Comparison of ENCODE assay signal across 17 cellular contexts in the genomic region with DNA sequence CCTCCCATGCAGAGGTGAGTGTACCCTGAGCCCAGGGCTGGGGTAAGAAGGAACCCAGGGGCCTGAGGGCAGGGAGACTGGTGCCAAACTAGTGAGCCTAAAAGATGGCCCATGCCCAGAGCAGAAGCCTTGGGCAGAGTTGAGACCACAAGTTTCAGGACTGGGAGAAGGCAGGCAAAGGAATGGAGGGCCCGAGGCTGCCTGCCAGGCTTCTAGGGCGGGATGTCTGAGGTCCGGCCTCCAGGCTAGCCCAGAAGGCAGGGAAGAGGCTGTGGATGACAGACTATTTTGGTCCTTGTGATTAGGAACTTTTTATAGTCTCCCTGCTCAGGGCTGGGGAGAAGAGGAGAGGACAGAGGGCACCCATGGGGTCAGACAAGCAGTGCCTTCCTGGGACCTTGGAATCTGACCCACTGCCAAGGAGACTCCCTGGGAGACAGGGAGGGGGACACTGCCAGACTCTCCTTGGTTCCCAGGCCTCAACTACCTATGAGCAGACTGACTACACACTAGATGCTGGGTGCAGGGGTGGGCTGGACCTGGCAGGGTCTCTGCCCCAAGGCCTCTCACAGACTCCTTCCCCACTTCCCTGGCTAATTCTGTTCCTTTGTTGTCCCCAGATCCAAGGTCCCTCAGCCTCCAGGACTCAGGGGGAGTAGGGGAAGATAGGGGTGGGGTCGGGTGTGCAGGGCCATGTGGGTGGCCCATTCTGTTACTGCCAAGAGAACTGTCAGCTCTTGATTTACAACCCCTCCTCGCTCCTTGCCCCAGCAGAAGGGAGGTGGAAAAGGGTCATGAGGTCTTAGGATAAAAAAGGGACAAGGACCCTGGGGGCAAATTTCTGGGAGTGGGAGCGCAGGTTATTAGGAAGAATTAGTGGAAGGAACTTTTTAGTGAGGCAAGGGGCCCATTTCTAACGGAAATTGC. TPM values are rescaled to one million over a fixed set of nuclear protein-coding genes. Genes with fewer than 3 reads are reported as not detected.
DNase-seq lines count a peak whose midpoint lies in the region; ATAC-seq and TF ChIP-seq lines count a peak whose summit lies in the region.
"Had no signal": no experiment of that assay in that cellular context is flagged by ENCODE, and none has a peak within 500 bp of the region (broad histone marks: within the 10 kb centered on the region; RNA-seq: fewer than 3 reads in every experiment).

No MANE protein-coding gene starts in this region.

- peaks cover 75% of the 10 kb centered on the region for H3K27me3 Mint-ChIP-seq in endodermal cell (ENCODE audit: insufficient read depth)

- H3K4me1 ChIP-seq in endodermal cell (ENCODE audit: control insufficient read depth, insufficient read depth, low read length) (peaks cover 9% of the 10 kb centered on the region), lower lobe of right lung (peaks cover 39% of the 10 kb centered on the region), subcutaneous abdominal adipose tissue (ENCODE audit: control insufficient read depth in 5 of 5, insufficient read depth in 5 of 5, low read length in 5 of 5) (peaks cover 2 to 63% (median 22%) of the 10 kb centered on the region in 5 donors)

- POLR2A ChIA-PET in HEK293T (lab: Yijun Ruan, JAX): interaction anchor here (1.1 kb wide), 1 partner anchor 10 kb away, joined by 4 read pairs; a partner anchor contains a TSS

- H3K36me3 ChIP-seq in endodermal cell (ENCODE audit: control insufficient read depth, insufficient read depth, low read length): no peaks in the 10 kb centered on the region
- no peaks in the 10 kb centered on the region for H3K36me3 ChIP-seq in lower lobe of right lung
- H3K36me3 ChIP-seq in subcutaneous abdominal adipose tissue (ENCODE audit: control insufficient read depth in 5 of 5, insufficient read depth in 5 of 5, low read length in 5 of 5): no peaks in the 10 kb centered on the region

- H3K9me3 Mint-ChIP-seq in endodermal cell: no peaks in the 10 kb centered on the region
- H3K9me3 Mint-ChIP-seq: activated CD4-positive, alpha-beta memory T cell treated with anti-CD3 and anti-CD28 coated beads, Interleukin-2, amount 10 ng/mL, durations not matched to agents 7 days and 5 days; activated naive CD4-positive, alpha-beta T cell treated with anti-CD3 and anti-CD28 coated beads, Interleukin-2, amount 10 ng/mL, durations not matched to agents 7 days and 5 days; T-helper 2 cell treated with Interferon-gamma antibody and Interleukin-4, amounts not matched to agents 5 μg/mL and 100 μg/mL, for 36 hours had no signal

- intact Hi-C loops in lower lobe of right lung (cut with DNase I): no loop called here

- no peak overlapping the region for H3K27ac Mint-ChIP-seq in endodermal cell
- H3K27ac Mint-ChIP-seq: activated CD4-positive, alpha-beta memory T cell treated with anti-CD3 and anti-CD28 coated beads, Interleukin-2, amount 10 ng/mL, durations not matched to agents 7 days and 5 days; activated naive CD4-positive, alpha-beta T cell treated with anti-CD3 and anti-CD28 coated beads, Interleukin-2, amount 10 ng/mL, durations not matched to agents 7 days and 5 days; T-helper 2 cell treated with Interferon-gamma antibody and Interleukin-4, amounts not matched to agents 5 μg/mL and 100 μg/mL, for 36 hours had no signal

- H3K27ac ChIP-seq in endodermal cell (ENCODE audit: low read depth, low read length) (no peak overlapping the region), lower lobe of right lung (peak overlapping the region; percentile 41), subcutaneous abdominal adipose tissue (ENCODE audit: low read depth, low read length) (peak overlapping the region; percentile 74)

- 42 to 78% methylated on average over 3 to 7 of the region's 7 CpGs for WGBS in endodermal cell (ENCODE audit: insufficient coverage in 1 of 2, insufficient read length in 1 of 2), 2 experiments

- no peak for ATAC-seq in lower lobe of right lung
- no peak for ATAC-seq in GM18870 (IDR thresholded peaks at IDR 0.05; ENCODE audit: unreplicated experiment)

- DNase-seq in HEK293T (ENCODE audit: extremely low spot score) (no peak), endodermal cell (peak; percentile 72), lower lobe of right lung (no peak), anterior cingulate cortex (lab: John Stamatoyannopoulos, UW) (no peak), RKO (ENCODE audit: low spot score) (no peak)
- no peak for DNase-seq in activated T-cell treated with anti-CD3 and anti-CD28 coated beads, Interleukin-2, amount 50 U/mL, for 1 hour
- DNase-seq: activated CD4-positive, alpha-beta memory T cell treated with anti-CD3 and anti-CD28 coated beads, Interleukin-2, amount 10 ng/mL, durations not matched to agents 7 days and 5 days; activated naive CD4-positive, alpha-beta T cell treated with anti-CD3 and anti-CD28 coated beads, Interleukin-2, amount 10 ng/mL, durations not matched to agents 7 days and 5 days; MM.1S; stimulated activated naive CD4-positive, alpha-beta T cell had no signal

- TF ChIP-seq CTCF in endodermal cell (conservative IDR thresholded peaks at IDR 0.05) (no peak), lower lobe of right lung (IDR thresholded peaks at IDR 0.05) (no peak)

- H3K27me3 ChIP-seq in endodermal cell (ENCODE audit: control insufficient read depth, insufficient read depth, low read length, poor library complexity, severe bottlenecking) (peaks cover 62% of the 10 kb centered on the region), lower lobe of right lung (ENCODE audit: low read depth) (peaks cover 43% of the 10 kb centered on the region), subcutaneous abdominal adipose tissue (ENCODE audit: control insufficient read depth in 5 of 5, insufficient read depth in 4 of 5, low read length in 5 of 5) (peaks cover 13 to 43% (median 31%) of the 10 kb centered on the region in 5 donors)

- CTCF ChIA-PET in HEK293T (lab: Yijun Ruan, JAX): interaction anchor here (1.0 to 2.2 kb wide), 2 partner anchors 14 to 74 kb away, joined by 3 to 4 read pairs; a partner anchor contains a TSS

- H3K9ac ChIP-seq in endodermal cell (ENCODE audit: extremely low read depth, low read length, poor library complexity, severe bottlenecking): no peak overlapping the region
- H3K9ac ChIP-seq in subcutaneous abdominal adipose tissue (ENCODE audit: low read length in 5 of 5): peak overlapping the region in 4 of 5 donors; percentile 40 to 68 (median 55)

- no peaks in the 10 kb centered on the region for H3K36me3 Mint-ChIP-seq in endodermal cell (ENCODE audit: low read depth)
- H3K36me3 Mint-ChIP-seq: activated naive CD4-positive, alpha-beta T cell treated with anti-CD3 and anti-CD28 coated beads, Interleukin-2, amount 10 ng/mL, durations not matched to agents 7 days and 5 days had no signal

- H3K4me3 ChIP-seq in endodermal cell (ENCODE audit: low read length) (peak overlapping the region; percentile 26), lower lobe of right lung (peak overlapping the region; percentile 62), subcutaneous abdominal adipose tissue (ENCODE audit: low read depth in 1 of 5, low read length in 5 of 5) (peak overlapping the region; percentile 5 to 70 (median 66))

- H3K4me3 Mint-ChIP-seq in endodermal cell: peak overlapping the region; percentile 41
- H3K4me3 Mint-ChIP-seq: activated CD4-positive, alpha-beta memory T cell treated with anti-CD3 and anti-CD28 coated beads, Interleukin-2, amount 10 ng/mL, durations not matched to agents 7 days and 5 days; activated naive CD4-positive, alpha-beta T cell treated with anti-CD3 and anti-CD28 coated beads, Interleukin-2, amount 10 ng/mL, durations not matched to agents 7 days and 5 days; T-helper 2 cell treated with Interferon-gamma antibody and Interleukin-4, amounts not matched to agents 5 μg/mL and 100 μg/mL, for 36 hours had no signal

- H3K9me3 ChIP-seq in endodermal cell (ENCODE audit: control insufficient read depth, low read length): no peaks in the 10 kb centered on the region
- no peaks in the 10 kb centered on the region for H3K9me3 ChIP-seq in lower lobe of right lung
- no peaks in the 10 kb centered on the region for H3K9me3 ChIP-seq in subcutaneous abdominal adipose tissue (ENCODE audit: control insufficient read depth in 5 of 5, low read length in 5 of 5)

- H3K4me1 Mint-ChIP-seq in endodermal cell: peaks cover 48% of the 10 kb centered on the region

TF ChIP-seq in HEK293T, 16 proteins besides CTCF, POLR2A, EP300 and RAD21:
- no peak for TF ChIP-seq SP1 (IDR thresholded peaks at IDR 0.05)
- TF ChIP-seq, protein P1, sequence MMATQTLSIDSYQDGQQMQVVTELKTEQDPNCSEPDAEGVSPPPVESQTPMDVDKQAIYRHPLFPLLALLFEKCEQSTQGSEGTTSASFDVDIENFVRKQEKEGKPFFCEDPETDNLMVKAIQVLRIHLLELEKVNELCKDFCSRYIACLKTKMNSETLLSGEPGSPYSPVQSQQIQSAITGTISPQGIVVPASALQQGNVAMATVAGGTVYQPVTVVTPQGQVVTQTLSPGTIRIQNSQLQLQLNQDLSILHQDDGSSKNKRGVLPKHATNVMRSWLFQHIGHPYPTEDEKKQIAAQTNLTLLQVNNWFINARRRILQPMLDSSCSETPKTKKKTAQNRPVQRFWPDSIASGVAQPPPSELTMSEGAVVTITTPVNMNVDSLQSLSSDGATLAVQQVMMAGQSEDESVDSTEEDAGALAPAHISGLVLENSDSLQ (IDR thresholded peaks at IDR 0.05): peak; percentile 80
- no peak for TF ChIP-seq NFRKB (IDR thresholded peaks at IDR 0.05)
- no peak for TF ChIP-seq ARNT (IDR thresholded peaks at IDR 0.05)
- no peak for TF ChIP-seq ZNF384 (IDR thresholded peaks at IDR 0.05)
- no peak for TF ChIP-seq FOXM1 (IDR thresholded peaks at IDR 0.05; ENCODE audit: borderline replicate concordance)
- no peak for TF ChIP-seq TARDBP (IDR thresholded peaks at IDR 0.05)
- no peak for TF ChIP-seq ELF4 (IDR thresholded peaks at IDR 0.05)

RNA-seq across cellular contexts. Expression of a gene that starts 0.5 kb away (rescaled TPM):
- 1 to 10 TPM in 1 of 2 donors, under 1 TPM in 1; 0.38 to 1.1 TPM for total RNA-seq in endodermal cell
- polyA plus RNA-seq in endodermal cell (2013, experiment 1 of 2): 0.82 TPM
- 0.91 TPM for polyA plus RNA-seq in endodermal cell (2013, experiment 2 of 2)
- 3.8 TPM for total RNA-seq in lower lobe of right lung
- total RNA-seq: activated CD4-positive, alpha-beta memory T cell treated with anti-CD3 and anti-CD28 coated beads, Interleukin-2, amount 10 ng/mL, durations not matched to agents 7 days and 5 days had no signal

RNA-seq across cellular contexts. Expression of a gene that starts 9.4 kb away (rescaled TPM):
- total RNA-seq in endodermal cell (not detected), lower lobe of right lung (not detected)
- polyA plus RNA-seq in endodermal cell (2013, experiment 1 of 2): 0.61 TPM
- polyA plus RNA-seq in endodermal cell (2013, experiment 2 of 2): not detected
- total RNA-seq: activated CD4-positive, alpha-beta memory T cell treated with anti-CD3 and anti-CD28 coated beads, Interleukin-2, amount 10 ng/mL, durations not matched to agents 7 days and 5 days; cerebellum; fibroblast of villous mesenchyme; kidney epithelial cell; omental fat pad had no signal

RNA-seq across cellular contexts. Expression of a gene that starts 10.3 kb away (rescaled TPM):
- total RNA-seq in endodermal cell (10 to 100 TPM; 31.4 to 33.7 TPM), lower lobe of right lung (18.0 TPM)
- polyA plus RNA-seq in endodermal cell (2013, experiment 1 of 2): 30.4 TPM
- polyA plus RNA-seq in endodermal cell (2013, experiment 2 of 2): 26.1 TPM

RNA-seq across cellular contexts. Expression of a gene that starts 12.3 kb away (rescaled TPM):
- not detected for total RNA-seq in endodermal cell
- 0.61 TPM for polyA plus RNA-seq in endodermal cell (2013, experiment 1 of 2)
- 0.37 TPM for polyA plus RNA-seq in endodermal cell (2013, experiment 2 of 2)
- total RNA-seq in lower lobe of right lung: not detected
- total RNA-seq: activated CD4-positive, alpha-beta memory T cell treated with anti-CD3 and anti-CD28 coated beads, Interleukin-2, amount 10 ng/mL, durations not matched to agents 7 days and 5 days; fibroblast of villous mesenchyme; kidney epithelial cell; omental fat pad had no signal

RNA-seq across cellular contexts. Expression of a gene that starts 17.9 kb away (rescaled TPM):
- total RNA-seq in endodermal cell (10 to 100 TPM; 35.8 to 44.1 TPM), lower lobe of right lung (25.0 TPM)
- polyA plus RNA-seq in endodermal cell (2013, experiment 1 of 2): 3.8 TPM
- polyA plus RNA-seq in endodermal cell (2013, experiment 2 of 2): 3.8 TPM
- total RNA-seq: fibroblast of villous mesenchyme had no signal
